In the genomic region with DNA sequence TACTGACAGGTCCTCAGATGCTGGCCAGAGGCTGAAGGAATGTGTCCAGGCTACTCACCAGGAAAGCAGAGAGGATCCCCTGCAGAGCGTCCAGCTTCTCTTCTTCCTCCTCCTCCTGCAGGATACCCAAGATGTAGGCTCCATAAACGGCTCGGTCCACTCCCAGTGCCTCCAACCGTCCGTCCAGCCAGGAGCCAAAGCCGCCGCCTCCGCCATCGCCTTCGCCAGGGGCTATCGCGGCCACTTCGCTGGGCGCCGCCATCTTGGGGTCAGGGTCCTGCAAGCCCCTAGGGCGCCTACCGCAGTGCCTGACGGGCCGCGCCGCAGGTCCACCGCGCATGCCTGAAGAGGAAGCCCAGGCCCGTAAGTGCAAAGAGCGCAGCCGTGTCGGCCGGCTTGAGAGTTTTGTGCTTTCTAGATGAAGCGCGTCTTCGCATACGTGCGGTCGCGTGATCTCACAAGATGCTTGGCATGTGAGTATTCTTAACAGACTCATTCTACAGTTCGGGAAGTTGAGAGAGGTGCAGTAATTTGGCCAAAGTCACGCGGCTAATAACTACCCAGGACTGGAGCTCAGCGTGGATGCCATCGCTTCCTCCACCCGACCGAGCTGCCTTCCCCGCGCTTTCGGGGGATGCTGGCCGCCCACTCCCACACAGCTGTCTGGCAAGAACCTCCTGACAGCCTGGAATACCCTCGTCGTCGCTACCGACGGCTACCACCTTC, we compare ENCODE assay signal across 8 cellular contexts. TPM values are rescaled to one million over a fixed set of nuclear protein-coding genes. Genes with fewer than 3 reads are reported as not detected.
DNase-seq lines count a peak whose midpoint lies in the region; ATAC-seq and TF ChIP-seq lines count a peak whose summit lies in the region.

A gene with protein sequence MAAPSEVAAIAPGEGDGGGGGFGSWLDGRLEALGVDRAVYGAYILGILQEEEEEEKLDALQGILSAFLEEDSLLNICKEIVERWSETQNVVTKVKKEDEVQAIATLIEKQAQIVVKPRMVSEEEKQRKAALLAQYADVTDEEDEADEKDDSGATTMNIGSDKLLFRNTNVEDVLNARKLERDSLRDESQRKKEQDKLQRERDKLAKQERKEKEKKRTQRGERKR (minus strand): TSS at position 285 of the 726 bp plus-strand sequence. CDS start 23 bp downstream, at position 262.

- H3K27me3 ChIP-seq in fibroblast of lung (ENCODE audit: control insufficient read depth, insufficient read depth, low read length), result no peaks in the 10 kb centered on the region

- H4K20me1 ChIP-seq in fibroblast of lung (ENCODE audit: control insufficient read depth, extremely low read depth, insufficient read depth, low read length), result no peaks in the 10 kb centered on the region

- H3K79me2 ChIP-seq in fibroblast of lung (ENCODE audit: control insufficient read depth, insufficient read depth, low read length), result peaks cover 16% of the 10 kb centered on the region

- peak; percentile 92 for ATAC-seq in GM21737 (IDR thresholded peaks at IDR 0.05; ENCODE audit: unreplicated experiment)
- peak; percentile 98 to 99 for ATAC-seq in naive thymus-derived CD8-positive, alpha-beta T cell
- peak; percentile 98 to 99 for ATAC-seq in stimulated activated naive B cell treated with anti-CD40 and anti-IgM and Interleukin-4, amounts not matched to agents 10 μg/mL and 1 μg/mL and 100 μg/mL, for 72 hours (replicated peaks)

- H3K4me2 ChIP-seq in fibroblast of lung (ENCODE audit: extremely low read depth, insufficient read depth, low read length), result peak within 1 kb of the TSS; percentile 98

- POLR2A ChIA-PET in naive thymus-derived CD8-positive, alpha-beta T cell (lab: Charles Lee), result interaction anchor here (2.7 kb wide), 1 partner anchor 18 kb away, joined by 17 read pairs; a partner anchor contains a TSS

- no peaks in the 10 kb centered on the region for H3K9me3 ChIP-seq in fibroblast of lung (ENCODE audit: control insufficient read depth, insufficient read depth, low read depth, low read length)

- H3K36me3 Mint-ChIP-seq in activated T-helper 1 cell treated with anti-CD3 and anti-CD28 coated beads, Interleukin-12 subunit alpha, Interleukin-12 subunit beta, Interleukin-2, Interleukin-4 antibody, amounts not matched to agents 30 ng/mL and 10 ng/mL and 1 ng/mL, durations not matched to agents 14 hours and 24 hours and 36 hours (ENCODE audit: low read depth), result peaks cover 7% of the 10 kb centered on the region
- H3K36me3 Mint-ChIP-seq in naive thymus-derived CD8-positive, alpha-beta T cell, result peaks cover 0 to 23% (median 0%) of the 10 kb centered on the region in 3 donors
- peaks cover 7 to 16% of the 10 kb centered on the region in 2 donors for H3K36me3 Mint-ChIP-seq in stimulated activated naive B cell treated with anti-CD40 and anti-IgM and Interleukin-4, amounts not matched to agents 10 μg/mL and 1 μg/mL and 100 μg/mL, for 72 hours

- peak within 1 kb of the TSS; percentile 89 for H3K27ac ChIP-seq in fibroblast of lung (ENCODE audit: insufficient read depth, low read length)

- no peak for TF ChIP-seq CTCF in fibroblast of lung (conservative IDR thresholded peaks at IDR 0.05 in 1 of 2, IDR thresholded peaks at IDR 0.05 in 1 of 2; ENCODE audit: low read depth in 1 of 2, low read length in 2 of 2)

- H3K9me3 Mint-ChIP-seq in activated T-helper 1 cell treated with anti-CD3 and anti-CD28 coated beads, Interleukin-12 subunit alpha, Interleukin-12 subunit beta, Interleukin-2, Interleukin-4 antibody, amounts not matched to agents 30 ng/mL and 10 ng/mL and 1 ng/mL, durations not matched to agents 14 hours and 24 hours and 36 hours, result no peaks in the 10 kb centered on the region
- no peaks in the 10 kb centered on the region for H3K9me3 Mint-ChIP-seq in naive thymus-derived CD8-positive, alpha-beta T cell
- H3K9me3 Mint-ChIP-seq in stimulated activated naive B cell treated with anti-CD40 and anti-IgM and Interleukin-4, amounts not matched to agents 10 μg/mL and 1 μg/mL and 100 μg/mL, for 72 hours, result no peaks in the 10 kb centered on the region

- peak; percentile 82 for DNase-seq in DMS114 treated with DMSO at 0.1 percent for 48 hours (lab: John Stamatoyannopoulos, UW; ENCODE audit: unreplicated experiment)
- DNase-seq in Kasumi-1 (lab: John Stamatoyannopoulos, UW), result peak; percentile 85 to 86
- peak; percentile 95 for DNase-seq in RPMI8226
- DNase-seq in activated T-helper 1 cell treated with anti-CD3 and anti-CD28 coated beads, Interleukin-12 subunit alpha, Interleukin-12 subunit beta, Interleukin-2, Interleukin-4 antibody, amounts not matched to agents 30 ng/mL and 10 ng/mL and 1 ng/mL, durations not matched to agents 14 hours and 24 hours and 36 hours (ENCODE audit: low spot score), result peak; percentile 91
- peak; percentile 92 to 96 for DNase-seq in fibroblast of lung (ENCODE audit: low read depth in 2 of 2)
- peak; percentile 86 to 94 (median 92) for DNase-seq in naive thymus-derived CD8-positive, alpha-beta T cell
- DNase-seq in stimulated activated naive B cell treated with anti-CD40 and anti-IgM and Interleukin-4, amounts not matched to agents 10 μg/mL and 1 μg/mL and 100 μg/mL, for 72 hours, result peak; percentile 90

- H3K9ac ChIP-seq in fibroblast of lung (ENCODE audit: insufficient read depth, low read length), result peak within 1 kb of the TSS; percentile 77

- peak within 1 kb of the TSS; percentile 88 to 100 (median 99) for H3K4me3 ChIP-seq in fibroblast of lung (replicated peaks in 1 of 4; ENCODE audit: control extremely low read depth in 1 of 4, insufficient read depth in 1 of 4, low read depth in 3 of 4, low read length in 4 of 4)

- H3K4me1 Mint-ChIP-seq in activated T-helper 1 cell treated with anti-CD3 and anti-CD28 coated beads, Interleukin-12 subunit alpha, Interleukin-12 subunit beta, Interleukin-2, Interleukin-4 antibody, amounts not matched to agents 30 ng/mL and 10 ng/mL and 1 ng/mL, durations not matched to agents 14 hours and 24 hours and 36 hours (ENCODE audit: low read depth), result peaks cover 32% of the 10 kb centered on the region
- H3K4me1 Mint-ChIP-seq in naive thymus-derived CD8-positive, alpha-beta T cell, result peaks cover 12 to 48% (median 27%) of the 10 kb centered on the region in 4 donors
- peaks cover 13 to 39% of the 10 kb centered on the region in 2 donors for H3K4me1 Mint-ChIP-seq in stimulated activated naive B cell treated with anti-CD40 and anti-IgM and Interleukin-4, amounts not matched to agents 10 μg/mL and 1 μg/mL and 100 μg/mL, for 72 hours

- peak within 1 kb of the TSS; percentile 89 for H3K27ac Mint-ChIP-seq in activated T-helper 1 cell treated with anti-CD3 and anti-CD28 coated beads, Interleukin-12 subunit alpha, Interleukin-12 subunit beta, Interleukin-2, Interleukin-4 antibody, amounts not matched to agents 30 ng/mL and 10 ng/mL and 1 ng/mL, durations not matched to agents 14 hours and 24 hours and 36 hours
- peak within 1 kb of the TSS; percentile 97 to 99 (median 98) for H3K27ac Mint-ChIP-seq in naive thymus-derived CD8-positive, alpha-beta T cell
- peak within 1 kb of the TSS; percentile 99 for H3K27ac Mint-ChIP-seq in stimulated activated naive B cell treated with anti-CD40 and anti-IgM and Interleukin-4, amounts not matched to agents 10 μg/mL and 1 μg/mL and 100 μg/mL, for 72 hours

- intact Hi-C loops in activated T-helper 1 cell treated with anti-CD3 and anti-CD28 coated beads, Interleukin-12 subunit alpha, Interleukin-12 subunit beta, Interleukin-2, Interleukin-4 antibody, amounts not matched to agents 30 ng/mL and 10 ng/mL and 1 ng/mL, durations not matched to agents 14 hours and 24 hours and 36 hours (cut with micrococcal nuclease), result loop anchor here (1.0 kb wide), 4 partner anchors 19 to 458 kb away; a partner anchor contains a TSS

- H3K27me3 Mint-ChIP-seq in activated T-helper 1 cell treated with anti-CD3 and anti-CD28 coated beads, Interleukin-12 subunit alpha, Interleukin-12 subunit beta, Interleukin-2, Interleukin-4 antibody, amounts not matched to agents 30 ng/mL and 10 ng/mL and 1 ng/mL, durations not matched to agents 14 hours and 24 hours and 36 hours (ENCODE audit: insufficient read depth), result no peaks in the 10 kb centered on the region
- no peaks in the 10 kb centered on the region for H3K27me3 Mint-ChIP-seq in naive thymus-derived CD8-positive, alpha-beta T cell
- no peaks in the 10 kb centered on the region for H3K27me3 Mint-ChIP-seq in stimulated activated naive B cell treated with anti-CD40 and anti-IgM and Interleukin-4, amounts not matched to agents 10 μg/mL and 1 μg/mL and 100 μg/mL, for 72 hours

- H3K36me3 ChIP-seq in fibroblast of lung (ENCODE audit: control insufficient read depth, insufficient read depth, low read length), result no peaks in the 10 kb centered on the region

- peak within 1 kb of the TSS; percentile 99 for H3K4me3 Mint-ChIP-seq in activated T-helper 1 cell treated with anti-CD3 and anti-CD28 coated beads, Interleukin-12 subunit alpha, Interleukin-12 subunit beta, Interleukin-2, Interleukin-4 antibody, amounts not matched to agents 30 ng/mL and 10 ng/mL and 1 ng/mL, durations not matched to agents 14 hours and 24 hours and 36 hours
- H3K4me3 Mint-ChIP-seq in naive thymus-derived CD8-positive, alpha-beta T cell, result peak within 1 kb of the TSS; percentile 92 to 99 (median 97)
- peak within 1 kb of the TSS; percentile 94 to 99 for H3K4me3 Mint-ChIP-seq in stimulated activated naive B cell treated with anti-CD40 and anti-IgM and Interleukin-4, amounts not matched to agents 10 μg/mL and 1 μg/mL and 100 μg/mL, for 72 hours

- H2AFZ ChIP-seq in fibroblast of lung (ENCODE audit: low read length), result peak within 1 kb of the TSS; percentile 97

- no peaks in the 10 kb centered on the region for H3K4me1 ChIP-seq in fibroblast of lung (ENCODE audit: control insufficient read depth, extremely low read depth, insufficient read depth, low read length)

RNA-seq across cellular contexts. Expression of the gene that starts here (rescaled TPM):
- 42.6 and 44.6 TPM in 2 replicates for total RNA-seq in activated T-helper 1 cell treated with anti-CD3 and anti-CD28 coated beads, Interleukin-12 subunit alpha, Interleukin-12 subunit beta, Interleukin-2, Interleukin-4 antibody, amounts not matched to agents 30 ng/mL and 10 ng/mL and 1 ng/mL, durations not matched to agents 14 hours and 24 hours and 36 hours
- total RNA-seq in fibroblast of lung, result 34.7 and 35.2 TPM in 2 replicates
- polyA plus RNA-seq in fibroblast of lung, result 23.9 and 27.9 TPM in 2 replicates
- 24.9 and 27.6 TPM in 2 replicates for polyA plus RNA-seq in fibroblast of lung (2012)
- not detected in 2 replicates for polyA minus RNA-seq in fibroblast of lung (ENCODE audit: low replicate concordance)
- total RNA-seq in naive thymus-derived CD8-positive, alpha-beta T cell, result 10 to 100 TPM; 20.2 to 20.5 TPM
- polyA plus RNA-seq in naive thymus-derived CD8-positive, alpha-beta T cell, result 10 to 100 TPM in 2 of 3 donors, 1 to 10 TPM in 1; 9.6 to 12.6 (median 11.4) TPM

Comparison
In these comparisons a context has a peak if more than half of its experiments do, and no peak if none do; other contexts are left out.
1. Peak in every context shown above with its lines: DNase-seq, ATAC-seq, H3K4me3 ChIP-seq and H3K27ac ChIP-seq.